Comparison of ENCODE assay signal across 31 cellular contexts in the genomic region with DNA sequence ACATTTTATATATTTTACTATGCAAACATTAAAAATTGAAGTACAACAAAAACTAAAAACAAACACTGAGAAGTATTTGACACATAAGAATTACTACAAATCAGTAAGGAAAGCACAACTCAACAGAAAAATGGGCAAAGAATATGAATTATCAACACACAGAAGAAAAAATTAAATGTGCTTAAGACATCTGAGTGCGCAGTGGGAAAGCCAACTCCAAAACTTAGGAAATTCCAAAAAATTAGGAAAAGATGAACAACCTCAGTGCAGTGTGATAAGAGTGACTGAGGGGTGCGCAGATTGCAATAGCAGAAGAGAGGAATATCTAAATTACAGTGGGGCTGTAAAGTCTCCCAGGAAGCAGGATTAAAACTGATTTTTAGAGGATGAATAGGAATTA.
"Had no signal": no experiment of that assay in that cellular context is flagged by ENCODE, and none has a peak within 500 bp of the region (broad histone marks: within the 10 kb centered on the region; RNA-seq: fewer than 3 reads in every experiment).

No MANE protein-coding gene starts in this region.

- H3K4me3 Mint-ChIP-seq: activated CD8-positive, alpha-beta T cell treated with anti-CD3 and anti-CD28 coated beads for 36 hours; activated naive CD8-positive, alpha-beta T cell treated with anti-CD3 and anti-CD28 coated beads, Interleukin-2, amount 10 ng/mL, durations not matched to agents 7 days and 5 days; central memory CD8-positive, alpha-beta T cell had no signal

- H3K27ac Mint-ChIP-seq: activated naive CD4-positive, alpha-beta T cell treated with anti-CD3 and anti-CD28 coated beads, Interleukin-2, amount 50 U/mL, for 24 hours; activated naive CD8-positive, alpha-beta T cell treated with anti-CD3 and anti-CD28 coated beads, Interleukin-2, amount 10 ng/mL, durations not matched to agents 7 days and 5 days; activated T-helper 17 cell treated with anti-CD3 and anti-CD28 coated beads, Interleukin-2, amount 50 U/mL, for 72 hours had no signal

- H2AFZ ChIP-seq: PC-9 had no signal

- H3K4me3 ChIP-seq: ascending aorta, cardiac muscle cell, PC-9 had no signal

- H3K36me3 ChIP-seq: ascending aorta, cardiac muscle cell had no signal

- H3K27me3 ChIP-seq: ascending aorta, cardiac muscle cell, SJCRH30 had no signal

- H3K27ac ChIP-seq: ascending aorta had no signal

- ATAC-seq: activated CD8-positive, alpha-beta T cell treated with anti-CD3 and anti-CD28 coated beads for 36 hours; activated T-cell treated with anti-CD3 and anti-CD28 coated beads, Interleukin-2, amount 50 U/mL, for 72 hours; activated T-helper 17 cell treated with anti-CD3 and anti-CD28 coated beads, Interleukin-2, amount 50 U/mL, for 72 hours had no signal

- DNase-seq: activated CD4-positive, alpha-beta T cell treated with anti-CD3 and anti-CD28 coated beads for 1 hour; activated CD4-positive, alpha-beta T cell treated with anti-CD3 and anti-CD28 coated beads for 48 hours; activated CD4-positive, alpha-beta T cell treated with anti-CD3 and anti-CD28 coated beads, Interleukin-2, amount 50 U/mL, for 4 hours; activated CD4-positive, CD25-positive, alpha-beta regulatory T cell; activated CD8-positive, alpha-beta T cell treated with anti-CD3 and anti-CD28 coated beads for 36 hours; activated effector memory CD4-positive, alpha-beta T cell treated with anti-CD3 and anti-CD28 coated beads, Interleukin-2, amount 50 U/mL, for 16 hours; activated naive CD4-positive, alpha-beta T cell; activated naive CD8-positive, alpha-beta T cell treated with anti-CD3 and anti-CD28 coated beads, Interleukin-2, amount 10 ng/mL, durations not matched to agents 7 days and 5 days; activated T-cell treated with anti-CD3 and anti-CD28 coated beads, Interleukin-2, amount 50 U/mL, for 1 hour; activated T-cell treated with anti-CD3 and anti-CD28 coated beads, Interleukin-2, amount 50 U/mL, for 72 hours; amygdala; NCI-H187; NCI-H2107; NCI-H2171; NCI-H510A; NCI-H526; NCI-H748 treated with DMSO at 0.1 percent for 48 hours; NK-92 treated with Interleukin-12 subunit alpha and Interleukin-12 subunit beta, amount 100 ng/mL, for 24 hours; PC-9; Right ventricle myocardium superior; SW 1271; T-helper 1 cell; T-helper 2 cell; T-helper 9 cell; WERI-Rb-1 had no signal

- H3K9me3 ChIP-seq: ascending aorta, SJCRH30 had no signal

- H3K9me3 Mint-ChIP-seq: activated CD8-positive, alpha-beta T cell treated with anti-CD3 and anti-CD28 coated beads for 36 hours; activated naive CD4-positive, alpha-beta T cell treated with anti-CD3 and anti-CD28 coated beads, Interleukin-2, amount 50 U/mL, for 24 hours; activated naive CD8-positive, alpha-beta T cell treated with anti-CD3 and anti-CD28 coated beads, Interleukin-2, amount 10 ng/mL, durations not matched to agents 7 days and 5 days; activated T-cell treated with anti-CD3 and anti-CD28 coated beads, Interleukin-2, amount 50 U/mL, for 72 hours; activated T-helper 17 cell treated with anti-CD3 and anti-CD28 coated beads, Interleukin-2, amount 50 U/mL, for 72 hours; central memory CD8-positive, alpha-beta T cell had no signal

- H3K4me2 ChIP-seq: PC-9 had no signal
